Comparison of ENCODE assay signal across 16 cellular contexts in genomic region chr1:77859248-77859647, GRCh38. TPM values are rescaled to one million over a fixed set of nuclear protein-coding genes. Genes with fewer than 3 reads are reported as not detected.
DNase-seq lines count a peak whose midpoint lies in the region; ATAC-seq and TF ChIP-seq lines count a peak whose summit lies in the region.
"Had no signal": no experiment of that assay in that cellular context is flagged by ENCODE, and none has a peak within 500 bp of the region (broad histone marks: within the 10 kb centered on the region; RNA-seq: fewer than 3 reads in every experiment).

No MANE protein-coding gene starts in this region.

- H3K36me3 ChIP-seq in IMR-90 (ENCODE audit: control insufficient read depth, insufficient read depth, low read length) (peaks cover 5% of the 10 kb centered on the region; the same call in 1 of the 2 replicates), thyroid gland (no peaks in the 10 kb centered on the region), body of pancreas (replicated peaks in 1 of 2; ENCODE audit: insufficient read depth in 1 of 2, low read depth in 2 of 2) (no peaks in the 10 kb centered on the region)

- peaks cover 7% of the 10 kb centered on the region for H3K36me3 Mint-ChIP-seq in Calu3 (ENCODE audit: insufficient read depth, unreplicated experiment)

- H3K27ac Mint-ChIP-seq in Calu3 (ENCODE audit: unreplicated experiment), result no peak overlapping the region
- H3K27ac Mint-ChIP-seq: CD4-positive, alpha-beta T cell; GM23338 had no signal

- no peaks in the 10 kb centered on the region for H3K27me3 Mint-ChIP-seq in Calu3 (ENCODE audit: unreplicated experiment)
- H3K27me3 Mint-ChIP-seq: CD4-positive, alpha-beta T cell had no signal

- dilution Hi-C loops in IMR-90 (cut with HindIII; ENCODE audit: low sequenced_read_pairs, unreplicated experiment), result no loop called here

- no peak overlapping the region for H3K23ac ChIP-seq in IMR-90 (ENCODE audit: low read depth, low read length)

- H3K27me3 ChIP-seq in IMR-90 (ENCODE audit: control insufficient read depth, insufficient read depth, low read length) (no peaks in the 10 kb centered on the region), thyroid gland (no peaks in the 10 kb centered on the region), body of pancreas (no peaks in the 10 kb centered on the region)

- BruUV-seq in Calu3 (replicated peaks; lab: Mats Ljungman, UMichigan) (TSS peak; percentile 23), IMR-90 (replicated peaks; lab: Mats Ljungman, UMichigan) (no TSS peak)

- ATAC-seq in IMR-90 (ENCODE audit: low read depth), result peak; percentile 27; the same call in 1 of the 2 replicates
- ATAC-seq in left lobe of liver, result peak; percentile 76
- no peak for ATAC-seq in body of pancreas

- TF ChIP-seq CTCF in Calu3 (IDR thresholded peaks at IDR 0.05; ENCODE audit: unreplicated experiment) (no peak), IMR-90 (conservative IDR thresholded peaks at IDR 0.05; ENCODE audit: low read depth, low read length) (no peak), thyroid gland (IDR thresholded peaks at IDR 0.05) (no peak), body of pancreas (IDR thresholded peaks at IDR 0.05) (no peak)

- H3K4me1 ChIP-seq in IMR-90 (ENCODE audit: control insufficient read depth, insufficient read depth, low read length), result peaks cover 2% of the 10 kb centered on the region; the same call in 1 of the 2 replicates
- H3K4me1 ChIP-seq in thyroid gland, result peaks cover 18 to 21% of the 10 kb centered on the region in 2 donors
- H3K4me1 ChIP-seq in body of pancreas, result no peaks in the 10 kb centered on the region
- H3K4me1 ChIP-seq: Caco-2 had no signal

- H3K56ac ChIP-seq in IMR-90 (ENCODE audit: extremely low read depth, insufficient read depth, low read length), result no peak overlapping the region

- TF ChIP-seq POLR2A in IMR-90 (IDR thresholded peaks at IDR 0.05; ENCODE audit: low read depth, low read length) (no peak), thyroid gland (IDR thresholded peaks at IDR 0.05) (no peak), body of pancreas (IDR thresholded peaks at IDR 0.05) (no peak)

- CTCF ChIA-PET in Calu3 (lab: Charles Lee), result no interaction called here
- CTCF ChIA-PET in IMR-90 (lab: Yijun Ruan, JAX), result no interaction called here

- no peak overlapping the region for H2AK9ac ChIP-seq in IMR-90 (replicated peaks; ENCODE audit: low read depth, low read length, poor library complexity)

- no peak overlapping the region for H2BK5ac ChIP-seq in IMR-90 (ENCODE audit: low read depth, low read length, poor library complexity, severe bottlenecking)

- H2AFZ ChIP-seq in IMR-90 (replicated peaks; ENCODE audit: low read length, poor library complexity), result no peak overlapping the region
- H2AFZ ChIP-seq: GM23338 had no signal

- no peak for TF ChIP-seq RAD21 in IMR-90 (IDR thresholded peaks at IDR 0.05; ENCODE audit: low read length)

- H3K79me1 ChIP-seq in IMR-90 (ENCODE audit: low read depth in 1 of 2, low read length in 2 of 2), result peaks cover 9 to 21% of the 10 kb centered on the region in 2 experiments; a peak in 3 of 4 replicates

- H3K4ac ChIP-seq in IMR-90 (ENCODE audit: low read depth, low read length), result peak overlapping the region; percentile 2; the same call in 1 of the 2 replicates

- H3K4me3 ChIP-seq in IMR-90 (ENCODE audit: insufficient read depth, low read depth, low read length), result no peak overlapping the region
- H3K4me3 ChIP-seq in thyroid gland (replicated peaks in 1 of 3), result no peak overlapping the region
- no peak overlapping the region for H3K4me3 ChIP-seq in body of pancreas
- H3K4me3 ChIP-seq: GM23338 had no signal

- no peak overlapping the region for H2BK120ac ChIP-seq in IMR-90 (ENCODE audit: low read depth, low read length)

- intact Hi-C loops in Calu3 (cut with micrococcal nuclease; ENCODE audit: unreplicated experiment), result no loop called here
- intact Hi-C loops in IMR-90 (cut with micrococcal nuclease), result no loop called here
- intact Hi-C loops in thyroid gland (cut with DNase I), result no loop called here
- intact Hi-C loops in body of pancreas (cut with DNase I), result no loop called here

- H4K91ac ChIP-seq in IMR-90 (ENCODE audit: insufficient read depth, low read depth, low read length), result no peak overlapping the region

- H3K9me1 ChIP-seq in IMR-90 (ENCODE audit: insufficient read depth, low read length), result no peaks in the 10 kb centered on the region; the same call in 1 of the 2 replicates

- in situ Hi-C loops in IMR-90 (cut with MboI; ENCODE audit: low sequenced_read_pairs), result no loop called here

- H3K18ac ChIP-seq in IMR-90 (ENCODE audit: low read depth, low read length), result no peak overlapping the region

- WGBS in IMR-90 (ENCODE audit: extremely low coverage in 2 of 2, insufficient read length in 1 of 2), 2 experiments, result no CpG with 5 or more reads among the region's 2 CpGs
- WGBS in thyroid gland, 2 donors, result 55 to 57% methylated on average over 2 of the region's 2 CpGs
- WGBS in body of pancreas, 2 donors, result 71 to 75% methylated on average over 2 of the region's 2 CpGs

- no peaks in the 10 kb centered on the region for H4K20me1 ChIP-seq in IMR-90 (ENCODE audit: insufficient read depth, low read length)

- H3K9ac ChIP-seq in IMR-90 (ENCODE audit: low read depth, low read length), result no peak overlapping the region

- POLR2A ChIA-PET in IMR-90 (lab: Charles Lee; ENCODE audit: unreplicated experiment), result no interaction called here

- H3K9me3 ChIP-seq in IMR-90 (ENCODE audit: control insufficient read depth, insufficient read depth, low read length) (peaks cover 2% of the 10 kb centered on the region; the same call in 1 of the 2 replicates), thyroid gland (no peaks in the 10 kb centered on the region), body of pancreas (no peaks in the 10 kb centered on the region)
- H3K9me3 ChIP-seq: Caco-2 had no signal

- H3K4me1 Mint-ChIP-seq in Calu3 (ENCODE audit: low read depth, unreplicated experiment), result no peaks in the 10 kb centered on the region
- H3K4me1 Mint-ChIP-seq: GM23338 had no signal

- no peak overlapping the region for H3K4me3 Mint-ChIP-seq in Calu3 (ENCODE audit: low read depth, unreplicated experiment)
- H3K4me3 Mint-ChIP-seq: CD4-positive, alpha-beta T cell; GM23338 had no signal

- no peak overlapping the region for H2BK15ac ChIP-seq in IMR-90 (ENCODE audit: low read depth, low read length)

- no peak overlapping the region for H2AK5ac ChIP-seq in IMR-90 (ENCODE audit: low read depth, low read length)

- H3K4me2 ChIP-seq in IMR-90 (ENCODE audit: low read depth, low read length), result no peak overlapping the region
- H3K4me2 ChIP-seq: GM23338 had no signal

- H3K27ac ChIP-seq in IMR-90 (ENCODE audit: insufficient read depth, low read length) (no peak overlapping the region), thyroid gland (peak overlapping the region; percentile 57 to 68 (median 57)), body of pancreas (no peak overlapping the region)
- H3K27ac ChIP-seq: C4-2B had no signal

- H3K9me3 Mint-ChIP-seq in Calu3 (ENCODE audit: low read depth, unreplicated experiment), result peaks cover 3% of the 10 kb centered on the region
- H3K9me3 Mint-ChIP-seq: GM23338 had no signal

- DNase-seq in Calu3 (no peak), IMR-90 (no peak), left lobe of liver (ENCODE audit: low spot score) (no peak), thyroid gland (peak; percentile 13 to 23), NCI-H2196 treated with DMSO at 0.1 percent for 48 hours (lab: John Stamatoyannopoulos, UW; ENCODE audit: unreplicated experiment) (no peak), body of pancreas (no peak)
- DNase-seq: AML-193; Caco-2; CD4-positive, alpha-beta T cell; DMS153; DMS79; GDM1; HCEC 1CT had no signal

- H2BK20ac ChIP-seq in IMR-90 (ENCODE audit: low read depth, low read length), result no peak overlapping the region

- H4K8ac ChIP-seq in IMR-90 (ENCODE audit: low read depth in 2 of 2, low read length in 2 of 2), result no peak overlapping the region; a peak in 1 of 4 replicates

- no peak overlapping the region for H4K5ac ChIP-seq in IMR-90 (ENCODE audit: low read depth, low read length)

- H3K14ac ChIP-seq in IMR-90 (replicated peaks; ENCODE audit: low read depth, low read length), result no peak overlapping the region

TF ChIP-seq in IMR-90, 13 proteins besides CTCF, POLR2A, EP300 and RAD21:
- TF ChIP-seq FOS (IDR thresholded peaks at IDR 0.05; ENCODE audit: low read depth, low read length), result no peak
- TF ChIP-seq CHD1 (IDR thresholded peaks at IDR 0.05; ENCODE audit: low read depth, low read length), result no peak
- TF ChIP-seq CEBPB (IDR thresholded peaks at IDR 0.05; ENCODE audit: low read depth, low read length), result no peak
- no peak for TF ChIP-seq RCOR1 (IDR thresholded peaks at IDR 0.05; ENCODE audit: insufficient replicate concordance, low read length)
- no peak for TF ChIP-seq BHLHE40 (IDR thresholded peaks at IDR 0.05; ENCODE audit: low read depth, low read length)
- TF ChIP-seq MAZ (IDR thresholded peaks at IDR 0.05; ENCODE audit: borderline replicate concordance, low read depth, low read length), result no peak
- TF ChIP-seq RFX5 (IDR thresholded peaks at IDR 0.05; ENCODE audit: low read depth, low read length), result no peak
- no peak for TF ChIP-seq ELK1 (IDR thresholded peaks at IDR 0.05; ENCODE audit: borderline replicate concordance, low read depth, low read length)
- no peak for TF ChIP-seq NFE2L2 (IDR thresholded peaks at IDR 0.05; ENCODE audit: low read depth, low read length)
- no peak for TF ChIP-seq MAFK (IDR thresholded peaks at IDR 0.05; ENCODE audit: low read depth, low read length)

RNA-seq across cellular contexts. Expression of gene NEXN, which starts 29.2 kb away (rescaled TPM):
- total RNA-seq in Calu3 (2022) (1.9 and 2.0 TPM in 2 replicates), IMR-90 (2012; rRNA removed) (5.2 and 10.3 TPM in 2 replicates), left lobe of liver (0.68 TPM), thyroid gland (10 to 100 TPM in 3 of 4 donors, 1 to 10 TPM in 1; 5.7 to 16.5 (median 11.0) TPM), body of pancreas (10 to 100 TPM in 1 of 2 donors, 1 to 10 TPM in 1; 7.5 to 13.2 TPM)
- polyA plus RNA-seq in IMR-90 (2012; rRNA removed), result 13.4 and 16.1 TPM in 2 replicates
- polyA plus RNA-seq in IMR-90 (2012; cell fraction: cytosol; rRNA removed), result 1.9 and 2.5 TPM in 2 replicates
- polyA plus RNA-seq in IMR-90 (2012; cell fraction: nucleus; rRNA removed; ENCODE audit: low replicate concordance), result 2.7 and 27.0 TPM in 2 replicates
- total RNA-seq: HT-29 had no signal

Comparison
In these comparisons a context has a peak if more than half of its experiments do, and no peak if none do; other contexts are left out.
1. DNase-seq: peak in thyroid gland (2 of 2); none in Calu3 (single experiment), IMR-90 (single experiment), left lobe of liver (single experiment), NCI-H2196 treated with DMSO at 0.1 percent for 48 hours (single experiment) and body of pancreas (0 of 4).
2. H3K27ac ChIP-seq: peak in thyroid gland (3 of 3); none in IMR-90 (single experiment) and body of pancreas (0 of 4).